In genomic region chr9:91889161-91889560, GRCh38 we compare ENCODE assay signal across 15 cellular contexts.
"Had no signal": no experiment of that assay in that cellular context is flagged by ENCODE, and none has a peak within 500 bp of the region (broad histone marks: within the 10 kb centered on the region; RNA-seq: fewer than 3 reads in every experiment).

No MANE protein-coding gene starts in this region.

- FAIRE-seq: keratinocyte had no signal

- DNase-seq: activated CD4-positive, alpha-beta T cell treated with anti-CD3 and anti-CD28 coated beads, Interleukin-2, amount 50 U/mL, for 4 hours; activated CD4-positive, CD25-positive, alpha-beta regulatory T cell treated with anti-CD3 and anti-CD28 coated beads, Interleukin-2, amount 50 U/mL, for 72 hours; activated effector memory CD4-positive, alpha-beta T cell treated with Interleukin-2 at 50 U/mL for 16 hours; activated T-cell treated with anti-CD3 and anti-CD28 coated beads, Interleukin-2, amount 50 U/mL, for 24 hours; caudate nucleus; effector CD4-positive, alpha-beta T cell; gastrocnemius medialis; naive B cell; psoas muscle; stimulated activated CD4-positive, alpha-beta T cell treated with anti-CD3 and anti-CD28 coated beads, Interleukin-2, amount 100 ng/mL, for 48 hours; stimulated activated CD8-positive, alpha-beta memory T cell treated with anti-CD3 and anti-CD28 coated beads, Interleukin-4, amount 100 ng/mL, for 48 hours; stimulated activated naive CD8-positive, alpha-beta T cell treated with anti-CD3 and anti-CD28 coated beads, Interleukin-15, amount 100 ng/mL, for 72 hours had no signal

- H3K4me3 ChIP-seq: coronary artery, gastrocnemius medialis, psoas muscle had no signal

- H3K27me3 ChIP-seq: gastrocnemius medialis had no signal

- H3K4me1 Mint-ChIP-seq: activated naive CD4-positive, alpha-beta T cell treated with anti-CD3 and anti-CD28 coated beads, Interleukin-2, amount 50 U/mL, for 24 hours; naive B cell; stimulated activated naive CD8-positive, alpha-beta T cell treated with anti-CD3 and anti-CD28 coated beads, Interleukin-15, amount 100 ng/mL, for 72 hours had no signal

- H3K9me3 ChIP-seq: gastrocnemius medialis, psoas muscle had no signal

- H3K27ac ChIP-seq: gastrocnemius medialis, psoas muscle had no signal

- H3K4me1 ChIP-seq: gastrocnemius medialis, psoas muscle had no signal

- H3K36me3 Mint-ChIP-seq: activated naive CD4-positive, alpha-beta T cell treated with anti-CD3 and anti-CD28 coated beads, Interleukin-2, amount 50 U/mL, for 24 hours; naive B cell had no signal

- H3K36me3 ChIP-seq: gastrocnemius medialis had no signal

- H3K9me3 Mint-ChIP-seq: activated naive CD4-positive, alpha-beta T cell treated with anti-CD3 and anti-CD28 coated beads, Interleukin-2, amount 50 U/mL, for 24 hours; activated T-cell treated with anti-CD3 and anti-CD28 coated beads, Interleukin-2, amount 50 U/mL, for 24 hours; naive B cell; stimulated activated naive CD8-positive, alpha-beta T cell treated with anti-CD3 and anti-CD28 coated beads, Interleukin-15, amount 100 ng/mL, for 72 hours had no signal

- H3K27ac Mint-ChIP-seq: activated naive CD4-positive, alpha-beta T cell treated with anti-CD3 and anti-CD28 coated beads, Interleukin-2, amount 50 U/mL, for 24 hours; activated T-cell treated with anti-CD3 and anti-CD28 coated beads, Interleukin-2, amount 50 U/mL, for 24 hours; naive B cell; stimulated activated naive CD8-positive, alpha-beta T cell treated with anti-CD3 and anti-CD28 coated beads, Interleukin-15, amount 100 ng/mL, for 72 hours had no signal

- ATAC-seq: gastrocnemius medialis; psoas muscle; stimulated activated naive CD8-positive, alpha-beta T cell treated with anti-CD3 and anti-CD28 coated beads, Interleukin-15, amount 100 ng/mL, for 72 hours had no signal

- H3K4me3 Mint-ChIP-seq: activated naive CD4-positive, alpha-beta T cell treated with anti-CD3 and anti-CD28 coated beads, Interleukin-2, amount 50 U/mL, for 24 hours; activated T-cell treated with anti-CD3 and anti-CD28 coated beads, Interleukin-2, amount 50 U/mL, for 24 hours; naive B cell; stimulated activated naive CD8-positive, alpha-beta T cell treated with anti-CD3 and anti-CD28 coated beads, Interleukin-15, amount 100 ng/mL, for 72 hours had no signal
